In the genomic region with DNA sequence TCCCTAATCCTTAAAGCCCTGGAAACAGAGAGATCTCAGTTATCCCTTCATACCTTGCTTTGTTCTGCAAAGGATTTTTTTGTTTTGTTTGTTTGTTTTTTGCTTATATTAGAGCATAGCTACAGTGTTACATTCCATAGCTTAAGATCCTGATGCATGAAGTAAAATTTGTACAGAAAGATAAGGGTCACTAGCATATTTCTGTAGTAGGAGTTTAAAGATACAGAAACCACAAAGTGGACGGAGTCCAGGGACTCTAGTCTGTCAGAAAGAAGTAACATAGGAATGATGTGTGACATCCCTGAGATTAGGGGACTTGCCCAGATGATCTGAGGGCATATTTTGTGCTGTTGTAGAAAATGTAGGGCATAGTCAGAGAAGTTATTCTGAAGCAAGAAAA, we compare ENCODE assay signal across 1 cellular context.
TF ChIP-seq lines count a peak whose summit lies in the region.

No MANE protein-coding gene starts in this region.

TF ChIP-seq in HepG2, 621 proteins besides CTCF, POLR2A, EP300 and RAD21:
- TF ChIP-seq ZNF296 (CRISPR knock-in tag; conservative IDR thresholded peaks at IDR 0.05) = no peak
- TF ChIP-seq MLLT10 (CRISPR knock-in tag; IDR thresholded peaks at IDR 0.05) = no peak
- TF ChIP-seq EZH2 (conservative IDR thresholded peaks at IDR 0.05; ENCODE audit: low read depth, low read length) = no peak
